Comparison of ENCODE assay signal across 22 cellular contexts in the genomic region with DNA sequence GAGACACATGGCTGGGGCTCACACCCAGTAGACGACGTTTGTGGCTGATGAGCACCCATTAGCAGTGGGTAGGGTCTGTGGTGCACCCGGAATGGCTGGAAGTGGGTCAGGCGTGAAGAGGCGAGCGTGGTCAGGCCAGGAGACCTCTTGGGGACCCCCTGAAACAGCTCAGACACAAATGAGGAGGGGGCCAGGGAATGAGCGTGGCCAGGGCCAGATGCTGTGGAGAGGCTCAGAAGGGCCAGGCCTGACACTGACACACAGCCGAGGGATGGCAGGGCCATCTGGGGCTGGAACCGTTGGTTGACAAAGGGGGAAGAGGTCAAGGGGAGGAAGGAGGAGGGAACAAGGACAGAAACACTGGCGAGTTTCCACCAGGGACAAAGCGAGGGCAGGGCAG.
DNase-seq lines count a peak whose midpoint lies in the region; ATAC-seq, FAIRE-seq and TF ChIP-seq lines count a peak whose summit lies in the region.
"Had no signal": no experiment of that assay in that cellular context is flagged by ENCODE, and none has a peak within 500 bp of the region (broad histone marks: within the 10 kb centered on the region; RNA-seq: fewer than 3 reads in every experiment).

No MANE protein-coding gene starts in this region.

- ATAC-seq in HepG2 (no peak), right lobe of liver (no peak), HG02623 (IDR thresholded peaks at IDR 0.05; ENCODE audit: unreplicated experiment) (no peak), HG02798 (IDR thresholded peaks at IDR 0.05; ENCODE audit: poor library complexity, unreplicated experiment) (no peak)
- ATAC-seq: GM23338, HCT116 had no signal

- H3K4me3 ChIP-seq in HepG2 (replicated peaks in 1 of 3; ENCODE audit: insufficient read depth in 1 of 3, low read depth in 2 of 3, low read length in 3 of 3): no peak overlapping the region
- H3K4me3 ChIP-seq in right lobe of liver: no peak overlapping the region
- no peak overlapping the region for H3K4me3 ChIP-seq in kidney (ENCODE audit: low read length in 2 of 2)
- H3K4me3 ChIP-seq: GM23338 had no signal

- no TSS peak for BruUV-seq in HepG2 (replicated peaks; lab: Mats Ljungman, UMichigan)

- TF ChIP-seq EP300 in HepG2 (IDR thresholded peaks at IDR 0.05; ENCODE audit: low read depth in 2 of 2, low read length in 2 of 2): no peak
- TF ChIP-seq EP300 in HepG2 (CRISPR knock-in tag; IDR thresholded peaks at IDR 0.05; ENCODE audit: borderline replicate concordance): no peak

- no peak overlapping the region for H3K27ac ChIP-seq in HepG2 (ENCODE audit: extremely low read length, insufficient read depth, low read length)
- no peak overlapping the region for H3K27ac ChIP-seq in right lobe of liver
- no peak overlapping the region for H3K27ac ChIP-seq in kidney (ENCODE audit: low read depth in 2 of 2, low read length in 2 of 2)
- H3K27ac ChIP-seq: 22Rv1 had no signal

- DNase-seq in HepG2 (ENCODE audit: low spot score) (no peak), right lobe of liver (no peak), kidney (peak; percentile 50), retina (peak; percentile 68), NCI-H526 treated with DMSO at 0.1 percent for 48 hours (lab: John Stamatoyannopoulos, UW) (no peak)
- no peak for DNase-seq in stimulated activated CD4-positive, alpha-beta T cell treated with anti-CD3 and anti-CD28 coated beads, Interleukin-1b, Interleukin-23, amount 100 ng/mL, for 48 hours
- DNase-seq: C1 segment of cervical spinal cord; Calu3; CD4-positive, alpha-beta memory T cell; COR-L47; DMS53; DMS79 treated with DMSO at 0.1 percent for 48 hours; GF-D8; H9 had no signal

- POLR2A ChIA-PET in HepG2 (lab: Yijun Ruan, JAX): no interaction called here

- H3K27me3 ChIP-seq in HepG2 (ENCODE audit: control insufficient read depth in 1 of 2, insufficient read depth in 2 of 2, low read length in 2 of 2): no peaks in the 10 kb centered on the region
- no peaks in the 10 kb centered on the region for H3K27me3 ChIP-seq in right lobe of liver

- TF ChIP-seq POLR2A in HepG2 (IDR thresholded peaks at IDR 0.05; ENCODE audit: insufficient read depth in 1 of 2, low read depth in 2 of 2, low read length in 2 of 2) (no peak), right lobe of liver (IDR thresholded peaks at IDR 0.05) (no peak)

- H3K4me2 ChIP-seq in HepG2 (ENCODE audit: low read depth, low read length): no peak overlapping the region
- H3K4me2 ChIP-seq: GM23338 had no signal

- H3K4me1 ChIP-seq in HepG2 (ENCODE audit: insufficient read depth, low read length) (no peaks in the 10 kb centered on the region), right lobe of liver (no peaks in the 10 kb centered on the region), kidney (ENCODE audit: control insufficient read depth in 1 of 2, insufficient read depth in 1 of 2, low read depth in 1 of 2, low read length in 2 of 2) (peaks cover 0 to 2% of the 10 kb centered on the region in 2 donors)

- FAIRE-seq in HepG2 (lab: Jason Lieb, UNC): no peak
- FAIRE-seq in kidney (lab: Jason Lieb, UNC): no peak
- FAIRE-seq: A204.1, GM12891, GM18507 had no signal

- WGBS in HepG2 (ENCODE audit: low lambda C conversion rate): 97% methylated on average over 11 of the region's 11 CpGs
- 40% methylated on average over 1 of the region's 11 CpGs for WGBS in right lobe of liver (ENCODE audit: insufficient coverage, low coverage, low lambda C conversion rate, missing lambda C conversion rate)

- in situ Hi-C loops in HepG2 (cut with HindIII; ENCODE audit: extremely low pct_ligation_motif_present, low pct_unique_long_range_greater_than_20kb): no loop called here

- no peak overlapping the region for H2AFZ ChIP-seq in HepG2 (ENCODE audit: low read length)
- H2AFZ ChIP-seq: GM23338 had no signal

- no peaks in the 10 kb centered on the region for H3K9me3 ChIP-seq in HepG2 (ENCODE audit: low read length)
- H3K9me3 ChIP-seq in right lobe of liver: no peaks in the 10 kb centered on the region
- H3K9me3 ChIP-seq in kidney (ENCODE audit: control insufficient read depth in 1 of 2, low read length in 2 of 2): no peaks in the 10 kb centered on the region

- H3K36me3 ChIP-seq in HepG2 (replicated peaks in 1 of 2; ENCODE audit: control insufficient read depth in 1 of 2, insufficient read depth in 2 of 2, low read length in 2 of 2): peaks cover 40 to 60% of the 10 kb centered on the region in 2 experiments
- peaks cover 0 to 19% (median 5%) of the 10 kb centered on the region in 4 donors for H3K36me3 ChIP-seq in right lobe of liver
- peaks cover 10 to 16% of the 10 kb centered on the region in 2 donors for H3K36me3 ChIP-seq in kidney (ENCODE audit: control insufficient read depth in 1 of 2, insufficient read depth in 2 of 2, low read length in 2 of 2)

- H3K9ac ChIP-seq in HepG2 (ENCODE audit: insufficient read depth, low read depth, low read length): no peak overlapping the region
- H3K9ac ChIP-seq in kidney (ENCODE audit: low read length in 2 of 2): no peak overlapping the region

- intact Hi-C loops in HepG2 (cut with micrococcal nuclease; ENCODE audit: unreplicated experiment) (no loop called here), right lobe of liver (cut with DNase I) (no loop called here), kidney (cut with DNase I) (no loop called here)

- H4K20me1 ChIP-seq in HepG2 (ENCODE audit: insufficient read depth, low read length): peaks cover 19% of the 10 kb centered on the region

- TF ChIP-seq CTCF in HepG2 (CRISPR knock-in tag; IDR thresholded peaks at IDR 0.05): no peak
- no peak for TF ChIP-seq CTCF in right lobe of liver (IDR thresholded peaks at IDR 0.05)
- TF ChIP-seq CTCF in kidney (IDR thresholded peaks at IDR 0.05; ENCODE audit: borderline replicate concordance, extremely low read depth, insufficient read depth): no peak

- no peak for TF ChIP-seq RAD21 in HepG2 (CRISPR knock-in tag; IDR thresholded peaks at IDR 0.05)

- CTCF ChIA-PET in HepG2 (lab: Yijun Ruan, JAX; ENCODE audit: low intra/inter-chr PET ratio, low total read pairs): no interaction called here

- H3K79me2 ChIP-seq in HepG2 (ENCODE audit: insufficient read depth, low read length): no peaks in the 10 kb centered on the region

TF ChIP-seq in HepG2, 621 proteins besides CTCF, POLR2A, EP300 and RAD21:
- TF ChIP-seq AGO2 (optimal IDR thresholded peaks at IDR 0.05; ENCODE audit: low read depth, low read length) (peak; percentile 14), ELF4 (CRISPR knock-in tag; IDR thresholded peaks at IDR 0.05; ENCODE audit: borderline replicate concordance) (no peak), ZMYM4 (CRISPR knock-in tag; IDR thresholded peaks at IDR 0.05) (no peak)

Comparison
In these comparisons a context has a peak if more than half of its experiments do, and no peak if none do; other contexts are left out.
1. DNase-seq: peak in kidney (single experiment) and retina (single experiment); none in HepG2 (single experiment), right lobe of liver (0 of 3), stimulated activated CD4-positive, alpha-beta T cell treated with anti-CD3 and anti-CD28 coated beads, Interleukin-1b, Interleukin-23, amount 100 ng/mL, for 48 hours (single experiment) and NCI-H526 treated with DMSO at 0.1 percent for 48 hours (single experiment).